ENCODE assay signal across 23 cellular contexts in the genomic region with DNA sequence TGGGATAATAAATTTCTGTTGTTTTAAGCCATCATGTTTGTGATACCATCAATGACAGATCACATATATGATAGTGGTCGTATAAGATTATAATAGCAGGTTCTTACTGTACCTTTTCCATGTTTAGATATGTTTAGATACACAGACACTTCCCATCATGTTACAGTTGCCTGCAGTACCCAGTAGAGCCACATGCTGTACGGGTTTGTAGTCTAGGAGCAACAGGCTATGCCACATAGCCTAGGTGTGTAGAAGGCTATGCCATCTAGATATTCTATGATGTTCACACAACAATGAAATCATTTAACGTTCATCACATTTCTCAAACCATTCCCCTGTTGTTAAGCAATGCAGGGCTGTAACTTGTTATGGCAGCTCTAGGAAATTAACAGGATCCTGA.
DNase-seq lines count a peak whose midpoint lies in the region; ATAC-seq and TF ChIP-seq lines count a peak whose summit lies in the region.
"Had no signal": no experiment of that assay in that cellular context is flagged by ENCODE, and none has a peak within 500 bp of the region (broad histone marks: within the 10 kb centered on the region; RNA-seq: fewer than 3 reads in every experiment).

No MANE protein-coding gene starts in this region.

- H3K27ac ChIP-seq in PC-3 (ENCODE audit: low read length): no peak overlapping the region
- no peak overlapping the region for H3K27ac ChIP-seq in mesenchymal stem cell (ENCODE audit: low read length, poor library complexity, severe bottlenecking)
- H3K27ac ChIP-seq in RWPE1: no peak overlapping the region
- H3K27ac ChIP-seq: dorsolateral prefrontal cortex, lower lobe of right lung, thoracic aorta had no signal

- no peak overlapping the region for H3K27ac Mint-ChIP-seq in chondrocyte (ENCODE audit: unreplicated experiment)
- H3K27ac Mint-ChIP-seq: activated CD8-positive, alpha-beta memory T cell treated with anti-CD3 and anti-CD28 coated beads, Interleukin-2, amount 10 ng/mL, durations not matched to agents 7 days and 5 days; activated naive CD8-positive, alpha-beta T cell treated with anti-CD3 and anti-CD28 coated beads for 36 hours; activated T-helper 17 cell treated with anti-CD3 and anti-CD28 coated beads, Interleukin-2, amount 50 U/mL, for 72 hours; stimulated activated memory B cell treated with anti-CD40 and anti-IgM and Interleukin-4, amounts not matched to agents 10 μg/mL and 1 μg/mL and 100 μg/mL, for 72 hours had no signal

- TF ChIP-seq CTCF in BE2C (IDR thresholded peaks at IDR 0.05; ENCODE audit: low read depth, low read length) (peak; percentile 50), PC-3 (conservative IDR thresholded peaks at IDR 0.05; ENCODE audit: low read depth, low read length) (no peak; the same call in 1 of the 2 replicates), chondrocyte (IDR thresholded peaks at IDR 0.05) (peak; percentile 27), RWPE1 (conservative IDR thresholded peaks at IDR 0.05; ENCODE audit: low read depth) (no peak)

- H3F3A ChIP-seq in PC-3 (ENCODE audit: low read length, unreplicated experiment): no peaks in the 10 kb centered on the region

- no peak overlapping the region for H2BK12ac ChIP-seq in mesenchymal stem cell (ENCODE audit: low read length in 2 of 2)

- H4K20me1 ChIP-seq in PC-3 (ENCODE audit: low read length): no peaks in the 10 kb centered on the region

- H2AK5ac ChIP-seq in mesenchymal stem cell (ENCODE audit: low read length, severe bottlenecking): peak overlapping the region; percentile 62

- no peak overlapping the region for H3K18ac ChIP-seq in mesenchymal stem cell (ENCODE audit: low read depth in 1 of 2, low read length in 2 of 2)

- H3K4ac ChIP-seq in mesenchymal stem cell (ENCODE audit: low read depth in 1 of 2, low read length in 2 of 2): no peak overlapping the region

- H3K36me3 ChIP-seq in BE2C (no peaks in the 10 kb centered on the region), PC-3 (ENCODE audit: low read depth, low read length) (no peaks in the 10 kb centered on the region), mesenchymal stem cell (ENCODE audit: control insufficient read depth in 1 of 2, insufficient read depth in 2 of 2, low read depth in 1 of 2, low read length in 2 of 2) (no peaks in the 10 kb centered on the region)
- H3K36me3 ChIP-seq: lower lobe of right lung, thoracic aorta had no signal

- peaks cover 24% of the 10 kb centered on the region for H3K4me1 ChIP-seq in BE2C
- peaks cover 9% of the 10 kb centered on the region for H3K4me1 ChIP-seq in PC-3 (ENCODE audit: insufficient read depth, low read length)
- peaks cover 19% of the 10 kb centered on the region for H3K4me1 ChIP-seq in mesenchymal stem cell (ENCODE audit: control insufficient read depth, insufficient read depth, low read depth, low read length)
- H3K4me1 ChIP-seq: lower lobe of right lung had no signal

- intact Hi-C loops in PC-3 (cut with micrococcal nuclease): no loop called here

- H3K36me3 Mint-ChIP-seq in chondrocyte (ENCODE audit: low read depth): no peaks in the 10 kb centered on the region
- H3K36me3 Mint-ChIP-seq: activated CD8-positive, alpha-beta memory T cell treated with anti-CD3 and anti-CD28 coated beads, Interleukin-2, amount 10 ng/mL, durations not matched to agents 7 days and 5 days; activated naive CD8-positive, alpha-beta T cell treated with anti-CD3 and anti-CD28 coated beads for 36 hours; stimulated activated memory B cell treated with anti-CD40 and anti-IgM and Interleukin-4, amounts not matched to agents 10 μg/mL and 1 μg/mL and 100 μg/mL, for 72 hours had no signal

- no peak overlapping the region for H2BK120ac ChIP-seq in mesenchymal stem cell (ENCODE audit: low read depth, low read length)

- H3K9ac ChIP-seq in PC-3 (ENCODE audit: low read length): no peak overlapping the region
- H3K9ac ChIP-seq in mesenchymal stem cell (ENCODE audit: low read length): no peak overlapping the region

- H3K4me3 Mint-ChIP-seq in chondrocyte (ENCODE audit: unreplicated experiment): no peak overlapping the region
- H3K4me3 Mint-ChIP-seq: activated CD8-positive, alpha-beta memory T cell treated with anti-CD3 and anti-CD28 coated beads, Interleukin-2, amount 10 ng/mL, durations not matched to agents 7 days and 5 days; activated naive CD8-positive, alpha-beta T cell treated with anti-CD3 and anti-CD28 coated beads for 36 hours; activated T-helper 17 cell treated with anti-CD3 and anti-CD28 coated beads, Interleukin-2, amount 50 U/mL, for 72 hours; H9; stimulated activated memory B cell treated with anti-CD40 and anti-IgM and Interleukin-4, amounts not matched to agents 10 μg/mL and 1 μg/mL and 100 μg/mL, for 72 hours had no signal

- H3K9me2 ChIP-seq in PC-3 (replicated peaks; ENCODE audit: low read length): no peaks in the 10 kb centered on the region

- WGBS in mesenchymal stem cell: 97% methylated on average over 2 of the region's 3 CpGs

- peaks cover 20% of the 10 kb centered on the region for H3K4me1 Mint-ChIP-seq in chondrocyte (ENCODE audit: low read depth)
- H3K4me1 Mint-ChIP-seq: activated CD8-positive, alpha-beta memory T cell treated with anti-CD3 and anti-CD28 coated beads, Interleukin-2, amount 10 ng/mL, durations not matched to agents 7 days and 5 days; activated naive CD8-positive, alpha-beta T cell treated with anti-CD3 and anti-CD28 coated beads for 36 hours; activated T-helper 17 cell treated with anti-CD3 and anti-CD28 coated beads, Interleukin-2, amount 50 U/mL, for 72 hours; stimulated activated memory B cell treated with anti-CD40 and anti-IgM and Interleukin-4, amounts not matched to agents 10 μg/mL and 1 μg/mL and 100 μg/mL, for 72 hours had no signal

- H4K91ac ChIP-seq in mesenchymal stem cell (ENCODE audit: low read length): no peak overlapping the region

- no peak overlapping the region for H3K4me3 ChIP-seq in BE2C (ENCODE audit: low read depth, low read length)
- H3K4me3 ChIP-seq in PC-3 (ENCODE audit: low read length): no peak overlapping the region
- no peak overlapping the region for H3K4me3 ChIP-seq in mesenchymal stem cell (ENCODE audit: insufficient read depth in 1 of 2, low read depth in 1 of 2, low read length in 2 of 2)
- H3K4me3 ChIP-seq: dorsolateral prefrontal cortex, lower lobe of right lung, thoracic aorta had no signal

- CTCF ChIA-PET in PC-3 (lab: Charles Lee): no interaction called here
- CTCF ChIA-PET in RWPE1 (lab: Yijun Ruan, JAX): no interaction called here

- no peak overlapping the region for H2BK5ac ChIP-seq in mesenchymal stem cell (ENCODE audit: low read depth, low read length, poor library complexity, severe bottlenecking)

- no peaks in the 10 kb centered on the region for H3K79me2 ChIP-seq in PC-3 (ENCODE audit: low read length)

- peaks cover 2% of the 10 kb centered on the region for H3K27me3 Mint-ChIP-seq in chondrocyte (ENCODE audit: low read depth)

- H3K23ac ChIP-seq in mesenchymal stem cell (ENCODE audit: low read length in 2 of 2): no peak overlapping the region

- H2AFZ ChIP-seq in PC-3 (ENCODE audit: low read length) (no peak overlapping the region), mesenchymal stem cell (ENCODE audit: low read depth, low read length) (no peak overlapping the region)

- H3K4me2 ChIP-seq in PC-3 (ENCODE audit: low read length) (no peak overlapping the region), mesenchymal stem cell (ENCODE audit: low read length, poor library complexity, severe bottlenecking) (no peak overlapping the region)

- H3K9me3 ChIP-seq in BE2C (no peaks in the 10 kb centered on the region), PC-3 (ENCODE audit: low read length) (no peaks in the 10 kb centered on the region), mesenchymal stem cell (ENCODE audit: control insufficient read depth, low read length) (no peaks in the 10 kb centered on the region)
- H3K9me3 ChIP-seq: Caco-2, lower lobe of right lung, thoracic aorta had no signal

- H3K9me3 Mint-ChIP-seq in chondrocyte (ENCODE audit: low read depth): no peaks in the 10 kb centered on the region
- H3K9me3 Mint-ChIP-seq: activated naive CD8-positive, alpha-beta T cell treated with anti-CD3 and anti-CD28 coated beads for 36 hours; activated T-helper 17 cell treated with anti-CD3 and anti-CD28 coated beads, Interleukin-2, amount 50 U/mL, for 72 hours; H9; stimulated activated memory B cell treated with anti-CD40 and anti-IgM and Interleukin-4, amounts not matched to agents 10 μg/mL and 1 μg/mL and 100 μg/mL, for 72 hours had no signal

- H4K8ac ChIP-seq in mesenchymal stem cell (ENCODE audit: low read length): no peak overlapping the region

- H3K14ac ChIP-seq in mesenchymal stem cell (ENCODE audit: low read length in 2 of 2): no peak overlapping the region

- DNase-seq in BE2C (no peak), PC-3 (peak; percentile 29), chondrocyte (ENCODE audit: low spot score) (no peak), mesenchymal stem cell (no peak), NCI-H187 treated with DMSO at 0.1 percent for 48 hours (lab: John Stamatoyannopoulos, UW) (no peak), RWPE1 (ENCODE audit: low spot score) (no peak), SKM-1 (lab: John Stamatoyannopoulos, UW; ENCODE audit: unreplicated experiment) (no peak)
- DNase-seq: activated CD4-positive, alpha-beta T cell treated with anti-CD3 and anti-CD28 coated beads for 4 hours; activated CD8-positive, alpha-beta memory T cell treated with anti-CD3 and anti-CD28 coated beads, Interleukin-2, amount 10 ng/mL, durations not matched to agents 7 days and 5 days; activated naive CD8-positive, alpha-beta T cell treated with anti-CD3 and anti-CD28 coated beads for 36 hours; Caco-2; dorsolateral prefrontal cortex; H9; head of caudate nucleus; lower lobe of right lung; NCI-H1694 treated with DMSO at 0.1 percent for 48 hours; NCI-H226; right cardiac atrium; SW 1271 had no signal

- BruUV-seq in PC-3 (replicated peaks; lab: Mats Ljungman, UMichigan): no TSS peak

- ATAC-seq in PC-3: no peak
- ATAC-seq in HG02884 (IDR thresholded peaks at IDR 0.05; ENCODE audit: unreplicated experiment): no peak
- ATAC-seq: activated CD8-positive, alpha-beta memory T cell treated with anti-CD3 and anti-CD28 coated beads, Interleukin-2, amount 10 ng/mL, durations not matched to agents 7 days and 5 days; activated T-helper 17 cell treated with anti-CD3 and anti-CD28 coated beads, Interleukin-2, amount 50 U/mL, for 72 hours; lower lobe of right lung; right cardiac atrium; stimulated activated memory B cell treated with anti-CD40 and anti-IgM and Interleukin-4, amounts not matched to agents 10 μg/mL and 1 μg/mL and 100 μg/mL, for 72 hours had no signal

- POLR2A ChIA-PET in PC-3 (lab: Charles Lee; ENCODE audit: unreplicated experiment) (no interaction called here), RWPE1 (lab: Yijun Ruan, JAX; ENCODE audit: low non-redundant PET) (no interaction called here)

- H3K79me1 ChIP-seq in mesenchymal stem cell (replicated peaks; ENCODE audit: low read length, poor library complexity, severe bottlenecking): no peaks in the 10 kb centered on the region

- no peak overlapping the region for H2BK15ac ChIP-seq in mesenchymal stem cell (ENCODE audit: low read depth, poor library complexity, severe bottlenecking)

- H3K27me3 ChIP-seq in BE2C (no peaks in the 10 kb centered on the region), PC-3 (ENCODE audit: low read length) (no peaks in the 10 kb centered on the region), mesenchymal stem cell (ENCODE audit: control insufficient read depth in 1 of 2, insufficient read depth in 1 of 2, low read length in 2 of 2) (peaks cover 0 to 3% of the 10 kb centered on the region in 2 experiments)

Comparison
In these comparisons a context has a peak if more than half of its experiments do, and no peak if none do; other contexts are left out.
1. CTCF ChIP-seq: peak in BE2C (single experiment) and chondrocyte (single experiment); none in PC-3 (single experiment) and RWPE1 (single experiment).